ENCODE assay signal across 9 cellular contexts in the genomic region with DNA sequence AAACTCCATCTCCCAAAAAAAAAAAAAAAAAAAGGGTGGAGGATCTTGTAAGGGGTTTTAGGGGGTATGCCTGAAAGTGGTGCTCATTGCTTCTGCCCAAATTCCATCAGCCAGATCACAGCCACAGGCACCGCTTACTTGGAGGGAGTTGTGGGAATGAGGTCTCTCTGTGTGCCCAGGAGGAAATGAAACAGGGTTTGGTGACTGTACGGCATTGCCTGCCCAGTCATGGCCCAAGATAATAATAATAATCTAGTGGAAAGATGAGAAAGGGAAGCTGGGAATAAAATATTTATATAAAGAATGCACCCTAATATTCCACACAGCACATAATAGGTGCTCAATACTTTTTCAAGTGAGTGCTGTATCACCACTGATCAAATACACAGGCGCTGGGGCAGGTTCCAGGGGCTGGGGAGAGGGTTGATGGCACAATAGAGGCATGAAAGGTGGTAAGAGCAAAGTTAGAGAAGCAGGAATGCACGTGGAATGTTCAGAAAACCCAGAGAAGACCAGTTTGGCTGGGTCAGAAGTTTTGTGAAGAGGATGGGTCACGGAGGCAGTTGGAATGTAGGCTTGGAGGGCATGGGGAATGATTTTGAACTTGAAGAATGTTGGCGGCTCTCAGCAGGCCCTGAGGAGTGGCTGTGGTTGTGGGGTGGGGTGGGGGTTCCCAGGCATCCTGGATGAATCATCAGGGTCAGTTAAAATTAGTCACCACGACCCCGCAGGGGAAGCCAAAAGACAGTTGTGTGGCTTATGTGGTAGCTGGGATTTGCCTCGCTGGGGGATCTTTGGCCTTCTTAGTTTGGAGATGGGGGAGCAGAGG. TPM values are rescaled to one million over a fixed set of nuclear protein-coding genes. Genes with fewer than 3 reads are reported as not detected.
DNase-seq lines count a peak whose midpoint lies in the region; ATAC-seq, FAIRE-seq and TF ChIP-seq lines count a peak whose summit lies in the region.
"Had no signal": no experiment of that assay in that cellular context is flagged by ENCODE, and none has a peak within 500 bp of the region (broad histone marks: within the 10 kb centered on the region; RNA-seq: fewer than 3 reads in every experiment).

No MANE protein-coding gene starts in this region.

- TF ChIP-seq CTCF in GM10266 (IDR thresholded peaks at IDR 0.05; ENCODE audit: control insufficient read depth, insufficient read depth, low read depth, missing control alignments) = no peak
- no peak for TF ChIP-seq CTCF in PC-3 (conservative IDR thresholded peaks at IDR 0.05; ENCODE audit: low read depth, low read length)
- no peak for TF ChIP-seq CTCF in kidney (IDR thresholded peaks at IDR 0.05; ENCODE audit: borderline replicate concordance, extremely low read depth, insufficient read depth)

- intact Hi-C loops in PC-3 (cut with micrococcal nuclease) (loop anchor here (1.0 to 5.0 kb wide), 3 partner anchors 113 to 207 kb away; no protein-coding TSS in a partner anchor), kidney (cut with DNase I) (loop anchor here (10.0 kb wide), 2 partner anchors 295 to 495 kb away; no protein-coding TSS in a partner anchor)

- DNase-seq in GM10266 (ENCODE audit: extremely low spot score) = peak; percentile 58
- peak; percentile 97 for DNase-seq in PC-3
- DNase-seq in adipocyte (ENCODE audit: low read depth) = peak; percentile 97
- DNase-seq in kidney = peak; percentile 94
- DNase-seq in stimulated activated CD8-positive, alpha-beta memory T cell treated with anti-CD3 and anti-CD28 coated beads, Interleukin-4, amount 100 ng/mL, for 24 hours (ENCODE audit: low read depth) = peak; percentile 57
- DNase-seq in NCI-H146 (lab: John Stamatoyannopoulos, UW) = no peak
- no peak for DNase-seq in mesenteric fat pad (ENCODE audit: low spot score)
- no peak for DNase-seq in NCI-H1048 (lab: John Stamatoyannopoulos, UW)

- no peaks in the 10 kb centered on the region for H3K9me3 ChIP-seq in PC-3 (ENCODE audit: low read length)
- H3K9me3 ChIP-seq in adipocyte (ENCODE audit: control insufficient read depth, low read length) = no peaks in the 10 kb centered on the region
- H3K9me3 ChIP-seq in kidney (ENCODE audit: control insufficient read depth in 1 of 2, low read length in 2 of 2) = no peaks in the 10 kb centered on the region

- H3K4me3 ChIP-seq in PC-3 (ENCODE audit: low read length) (peak overlapping the region; percentile 18; the same call in 1 of the 2 replicates), adipocyte (ENCODE audit: low read length) (peak overlapping the region; percentile 28), kidney (ENCODE audit: low read length in 2 of 2) (no peak overlapping the region)

- H4K20me1 ChIP-seq in PC-3 (ENCODE audit: low read length) = no peaks in the 10 kb centered on the region

- H3F3A ChIP-seq in PC-3 (ENCODE audit: low read length, unreplicated experiment) = no peaks in the 10 kb centered on the region

- CTCF ChIA-PET in PC-3 (lab: Charles Lee) = interaction anchor here (0.6 to 1.1 kb wide), 4 partner anchors 278 to 498 kb away, joined by 3 to 14 read pairs (median 6); no protein-coding TSS in a partner anchor

- peak overlapping the region; percentile 98 for H3K27ac ChIP-seq in PC-3 (ENCODE audit: low read length)
- H3K27ac ChIP-seq in kidney (ENCODE audit: low read depth in 2 of 2, low read length in 2 of 2) = peak overlapping the region; percentile 7 to 75

- H3K9me2 ChIP-seq in PC-3 (replicated peaks; ENCODE audit: low read length) = no peaks in the 10 kb centered on the region

- H3K9ac ChIP-seq in PC-3 (ENCODE audit: low read length) = peak overlapping the region; percentile 72
- peak overlapping the region; percentile 60 for H3K9ac ChIP-seq in adipocyte (ENCODE audit: low read length)
- H3K9ac ChIP-seq in kidney (ENCODE audit: low read length in 2 of 2) = no peak overlapping the region

- no peak overlapping the region for H2AFZ ChIP-seq in PC-3 (ENCODE audit: low read length)

- POLR2A ChIA-PET in PC-3 (lab: Charles Lee; ENCODE audit: unreplicated experiment) = interaction anchor here (0.6 kb wide), 1 partner anchor 206 kb away, joined by 3 read pairs; no protein-coding TSS in a partner anchor

- BruUV-seq in PC-3 (replicated peaks; lab: Mats Ljungman, UMichigan) = TSS peak; percentile 67

- H3K27me3 ChIP-seq in PC-3 (ENCODE audit: low read length) (no peaks in the 10 kb centered on the region), adipocyte (replicated peaks; ENCODE audit: control insufficient read depth, insufficient read depth, low read length) (no peaks in the 10 kb centered on the region)

- H3K36me3 ChIP-seq in PC-3 (ENCODE audit: low read depth, low read length) (no peaks in the 10 kb centered on the region), adipocyte (ENCODE audit: control insufficient read depth, insufficient read depth, low read length, severe bottlenecking) (no peaks in the 10 kb centered on the region), kidney (ENCODE audit: control insufficient read depth in 1 of 2, insufficient read depth in 2 of 2, low read length in 2 of 2) (no peaks in the 10 kb centered on the region)

- peaks cover 27% of the 10 kb centered on the region for H3K4me1 ChIP-seq in PC-3 (ENCODE audit: insufficient read depth, low read length)
- H3K4me1 ChIP-seq in adipocyte (ENCODE audit: control insufficient read depth, insufficient read depth, low read length) = peaks cover 15% of the 10 kb centered on the region
- no peaks in the 10 kb centered on the region for H3K4me1 ChIP-seq in kidney (ENCODE audit: control insufficient read depth in 1 of 2, insufficient read depth in 1 of 2, low read depth in 1 of 2, low read length in 2 of 2)

- ATAC-seq in PC-3 = peak; percentile 61

- no peaks in the 10 kb centered on the region for H3K79me2 ChIP-seq in PC-3 (ENCODE audit: low read length)

- no peak for FAIRE-seq in kidney (lab: Jason Lieb, UNC)

- H3K4me2 ChIP-seq in PC-3 (ENCODE audit: low read length) = peak overlapping the region; percentile 53

RNA-seq across cellular contexts. Expression of a gene that starts 12.5 kb away (rescaled TPM):
- total RNA-seq in PC-3 (2014; rRNA removed) (14.6 and 21.6 TPM in 2 replicates), kidney (not detected), mesenteric fat pad (0.55 TPM)
- 0.84 TPM for polyA plus RNA-seq in kidney (ENCODE audit: insufficient read depth, low read depth, low replicate concordance)
- total RNA-seq: subcutaneous adipose tissue had no signal

RNA-seq across cellular contexts. Expression of a gene that starts 18.6 kb away (rescaled TPM):
- total RNA-seq in PC-3 (2014; rRNA removed) (6.7 and 8.2 TPM in 2 replicates), kidney (30.2 TPM), mesenteric fat pad (99.8 TPM)
- 5.5 TPM for polyA plus RNA-seq in kidney (ENCODE audit: insufficient read depth, low read depth, low replicate concordance)

Comparison
In these comparisons a context has a peak if more than half of its experiments do, and no peak if none do; other contexts are left out.
1. DNase-seq: peak in GM10266 (single experiment), PC-3 (single experiment), adipocyte (single experiment), kidney (single experiment) and stimulated activated CD8-positive, alpha-beta memory T cell treated with anti-CD3 and anti-CD28 coated beads, Interleukin-4, amount 100 ng/mL, for 24 hours (single experiment); none in NCI-H146 (single experiment), mesenteric fat pad (single experiment) and NCI-H1048 (single experiment).
2. H3K4me3 ChIP-seq: peak in PC-3 (single experiment) and adipocyte (single experiment); none in kidney (0 of 2).
3. H3K9ac ChIP-seq: peak in PC-3 (single experiment) and adipocyte (single experiment); none in kidney (0 of 2).
4. RNA of a gene that starts 12.5 kb away (total RNA-seq): 14.6 to 21.6 TPM in PC-3; 0.55 TPM in mesenteric fat pad (single experiment) and not detected in kidney (single experiment); every median in the first group is over 10 times any median in the second.